1 cellular context compared by ENCODE assay signal in the genomic region with DNA sequence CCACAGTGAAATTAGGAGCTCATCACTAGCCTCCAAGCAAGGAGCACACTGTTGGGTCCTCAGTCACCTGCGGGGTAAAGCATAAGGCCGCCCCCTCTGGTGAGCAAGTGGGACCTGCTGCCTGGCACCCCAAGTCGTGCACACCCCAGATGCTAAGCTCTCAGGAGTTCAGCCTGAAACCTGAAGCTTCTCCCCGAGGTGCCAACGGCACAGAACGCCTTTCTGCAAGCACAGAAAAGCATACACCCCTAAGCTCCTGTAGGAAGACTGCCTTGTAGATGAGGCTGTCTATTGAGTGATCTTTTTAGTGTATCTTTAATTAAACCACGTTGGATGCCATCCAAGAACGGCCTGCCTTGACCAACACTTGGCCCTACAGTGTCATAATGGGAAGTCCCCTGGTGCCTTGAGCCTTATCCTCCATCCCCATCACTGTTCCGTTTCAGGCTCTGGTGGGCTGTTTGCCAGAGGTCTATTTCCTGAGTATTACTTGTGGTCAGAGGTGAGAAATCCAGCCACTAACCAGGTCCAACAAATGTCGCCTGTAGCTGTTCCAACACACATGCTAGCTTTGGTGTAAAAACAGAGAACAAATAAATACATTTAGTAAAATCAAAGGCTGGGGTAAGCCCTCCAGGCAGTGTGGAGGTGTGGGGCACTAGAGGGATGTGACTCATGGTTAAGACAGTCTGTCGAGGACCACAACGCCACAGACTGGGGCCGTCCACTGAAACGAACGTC.
TF ChIP-seq lines count a peak whose summit lies in the region.

No MANE protein-coding gene starts in this region.

TF ChIP-seq in GM23338, 12 proteins besides CTCF, POLR2A, EP300 and RAD21 (continued from another document):
- TF ChIP-seq ETS1 (IDR thresholded peaks at IDR 0.05) (no peak), NANOG (IDR thresholded peaks at IDR 0.05; ENCODE audit: borderline replicate concordance) (no peak)
- TF ChIP-seq, protein P1, sequence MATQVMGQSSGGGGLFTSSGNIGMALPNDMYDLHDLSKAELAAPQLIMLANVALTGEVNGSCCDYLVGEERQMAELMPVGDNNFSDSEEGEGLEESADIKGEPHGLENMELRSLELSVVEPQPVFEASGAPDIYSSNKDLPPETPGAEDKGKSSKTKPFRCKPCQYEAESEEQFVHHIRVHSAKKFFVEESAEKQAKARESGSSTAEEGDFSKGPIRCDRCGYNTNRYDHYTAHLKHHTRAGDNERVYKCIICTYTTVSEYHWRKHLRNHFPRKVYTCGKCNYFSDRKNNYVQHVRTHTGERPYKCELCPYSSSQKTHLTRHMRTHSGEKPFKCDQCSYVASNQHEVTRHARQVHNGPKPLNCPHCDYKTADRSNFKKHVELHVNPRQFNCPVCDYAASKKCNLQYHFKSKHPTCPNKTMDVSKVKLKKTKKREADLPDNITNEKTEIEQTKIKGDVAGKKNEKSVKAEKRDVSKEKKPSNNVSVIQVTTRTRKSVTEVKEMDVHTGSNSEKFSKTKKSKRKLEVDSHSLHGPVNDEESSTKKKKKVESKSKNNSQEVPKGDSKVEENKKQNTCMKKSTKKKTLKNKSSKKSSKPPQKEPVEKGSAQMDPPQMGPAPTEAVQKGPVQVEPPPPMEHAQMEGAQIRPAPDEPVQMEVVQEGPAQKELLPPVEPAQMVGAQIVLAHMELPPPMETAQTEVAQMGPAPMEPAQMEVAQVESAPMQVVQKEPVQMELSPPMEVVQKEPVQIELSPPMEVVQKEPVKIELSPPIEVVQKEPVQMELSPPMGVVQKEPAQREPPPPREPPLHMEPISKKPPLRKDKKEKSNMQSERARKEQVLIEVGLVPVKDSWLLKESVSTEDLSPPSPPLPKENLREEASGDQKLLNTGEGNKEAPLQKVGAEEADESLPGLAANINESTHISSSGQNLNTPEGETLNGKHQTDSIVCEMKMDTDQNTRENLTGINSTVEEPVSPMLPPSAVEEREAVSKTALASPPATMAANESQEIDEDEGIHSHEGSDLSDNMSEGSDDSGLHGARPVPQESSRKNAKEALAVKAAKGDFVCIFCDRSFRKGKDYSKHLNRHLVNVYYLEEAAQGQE (IDR thresholded peaks at IDR 0.05; ENCODE audit: unreplicated experiment): no peak
